ENCODE assay signal across 8 cellular contexts in genomic region chr10:124827474-124827873, GRCh38. TPM values are rescaled to one million over a fixed set of nuclear protein-coding genes. Genes with fewer than 3 reads are reported as not detected.
DNase-seq lines count a peak whose midpoint lies in the region; ATAC-seq and TF ChIP-seq lines count a peak whose summit lies in the region.

No MANE protein-coding gene starts in this region.

- no peaks in the 10 kb centered on the region for H3K27me3 ChIP-seq in adrenal gland

- H3K36me3 ChIP-seq in adrenal gland (replicated peaks in 1 of 2) = peaks cover 0 to 35% of the 10 kb centered on the region in 2 donors

- H3K9me3 ChIP-seq in adrenal gland (replicated peaks in 1 of 3) = no peaks in the 10 kb centered on the region

- 34 to 43% (median 40%) methylated on average over 3 of the region's 3 CpGs for WGBS in adrenal gland, 4 donors

- H3K4me1 ChIP-seq in adrenal gland (replicated peaks in 1 of 2) = peaks cover 12 to 31% of the 10 kb centered on the region in 2 donors

- TF ChIP-seq CTCF in AG10803 (conservative IDR thresholded peaks at IDR 0.05; ENCODE audit: low read length) = peak; percentile 62
- peak; percentile 37 for TF ChIP-seq CTCF in GM13977 (IDR thresholded peaks at IDR 0.05; ENCODE audit: extremely low read depth, insufficient read depth, missing control alignments)
- TF ChIP-seq CTCF in adrenal gland (IDR thresholded peaks at IDR 0.05) = peak in 4 of 6 experiments; percentile 40 to 63 (median 60)

- no peak for TF ChIP-seq POLR2A in adrenal gland (IDR thresholded peaks at IDR 0.05)

- in situ Hi-C loops in GM13977 (cut with MboI; ENCODE audit: low pct_unique_long_range_greater_than_20kb, low sequenced_read_pairs, unreplicated experiment) = loop anchor here (10.0 kb wide), 1 partner anchor 293 kb away; no protein-coding TSS in a partner anchor

- intact Hi-C loops in adrenal gland (cut with DNase I) = loop anchor here (2.0 to 5.0 kb wide), 2 partner anchors 293 to 295 kb away; no protein-coding TSS in a partner anchor

- DNase-seq in AG10803 (ENCODE audit: low read depth) = peak; percentile 24
- peak; percentile 28 for DNase-seq in GM13977 (ENCODE audit: low spot score)
- peak in 2 of 7 donors; percentile 32 to 41 for DNase-seq in adrenal gland
- peak; percentile 6 for DNase-seq in kidney glomerular epithelial cell (lab: John Stamatoyannopoulos, UW)
- DNase-seq in occipital lobe (lab: John Stamatoyannopoulos, UW) = no peak
- no peak for DNase-seq in iPS-NIHi7 (ENCODE audit: extremely low spot score)

- no peak for ATAC-seq in GM21526 (IDR thresholded peaks at IDR 0.05; ENCODE audit: low FRiP score, unreplicated experiment)
- ATAC-seq in GM21381 (IDR thresholded peaks at IDR 0.05; ENCODE audit: unreplicated experiment) = no peak

- no peak overlapping the region for H3K27ac ChIP-seq in adrenal gland

- no peak overlapping the region for H3K4me3 ChIP-seq in AG10803 (ENCODE audit: low read length)
- no peak overlapping the region for H3K4me3 ChIP-seq in adrenal gland

RNA-seq across cellular contexts. Expression of gene ABRAXAS2, which starts 25.9 kb away (rescaled TPM):
- total RNA-seq in adrenal gland (10 to 100 TPM; 12.4 to 20.6 (median 16.6) TPM), occipital lobe (18.9 TPM)
- 10 to 100 TPM in 1 of 3 donors, 1 to 10 TPM in 2; 6.5 to 23.2 (median 7.0) TPM for polyA plus RNA-seq in adrenal gland

RNA-seq across cellular contexts. Expression of gene EEF1AKMT2, which starts 35.8 kb away (rescaled TPM):
- total RNA-seq in adrenal gland (10 to 100 TPM in 7 of 8 donors, 1 to 10 TPM in 1; 2.7 to 20.1 (median 15.6) TPM), occipital lobe (53.8 TPM)
- polyA plus RNA-seq in adrenal gland = 10 to 100 TPM; 16.5 to 24.5 (median 17.8) TPM

Comparison
In these comparisons a context has a peak if more than half of its experiments do, and no peak if none do; other contexts are left out.
1. DNase-seq: peak in AG10803 (single experiment), GM13977 (single experiment) and kidney glomerular epithelial cell (single experiment); none in occipital lobe (single experiment) and iPS-NIHi7 (single experiment).
2. Peak in every context shown above with its lines, with median percentiles within 50 percentile points of each other: CTCF ChIP-seq.